ENCODE assay signal across 1 cellular context in the genomic region with DNA sequence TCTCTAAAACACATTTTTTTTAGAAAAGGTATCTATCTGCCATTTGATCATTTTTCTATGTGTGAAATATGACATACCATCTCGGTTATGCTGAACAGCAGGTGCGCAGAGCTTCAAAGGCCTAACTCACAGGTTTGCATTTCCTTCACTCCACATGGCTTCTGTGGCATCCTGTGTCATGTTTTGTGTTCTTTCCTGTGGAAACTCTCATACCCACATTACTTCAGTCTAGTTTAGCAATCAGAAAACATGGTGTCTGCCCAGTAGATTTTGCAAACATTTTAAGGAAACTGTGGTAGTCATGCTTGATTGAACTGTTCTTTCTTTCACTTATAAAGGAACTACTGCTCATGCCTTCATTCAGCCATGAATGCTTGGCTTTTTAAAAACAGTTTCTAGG.
TF ChIP-seq lines count a peak whose summit lies in the region.

No MANE protein-coding gene starts in this region.

TF ChIP-seq in GM12878, 131 proteins besides CTCF, POLR2A, EP300 and RAD21 (continued from another document and continues in another):
- TF ChIP-seq ZBTB40 (IDR thresholded peaks at IDR 0.05; ENCODE audit: borderline replicate concordance) (no peak), PAX8 (IDR thresholded peaks at IDR 0.05) (peak; percentile 93; the same call in 1 of the 2 replicates), NFYA (IDR thresholded peaks at IDR 0.05; ENCODE audit: borderline replicate concordance, low read depth, low read length) (no peak), RCOR1 (conservative IDR thresholded peaks at IDR 0.05; ENCODE audit: low read depth, low read length) (no peak), E2F8 (IDR thresholded peaks at IDR 0.05; ENCODE audit: low read depth, partially characterized antibody) (no peak), TCF3 (IDR thresholded peaks at IDR 0.05; ENCODE audit: borderline replicate concordance, insufficient read depth, low read depth, low read length) (peak; percentile 61; the same call in 1 of the 2 replicates), ZZZ3 (IDR thresholded peaks at IDR 0.05; ENCODE audit: control insufficient read depth, insufficient read length, low read depth) (no peak), SP1 (IDR thresholded peaks at IDR 0.05; ENCODE audit: low read depth, low read length) (no peak), KAT2A (conservative IDR thresholded peaks at IDR 0.05; ENCODE audit: control insufficient read depth, low read depth, low read length) (no peak), KDM1A (IDR thresholded peaks at IDR 0.05; ENCODE audit: borderline replicate concordance) (no peak), EED (IDR thresholded peaks at IDR 0.05; ENCODE audit: low read depth) (peak; percentile 92), SMC3 (IDR thresholded peaks at IDR 0.05; ENCODE audit: borderline replicate concordance, low read length) (peak; percentile 19; the same call in 1 of the 2 replicates), HCFC1 (IDR thresholded peaks at IDR 0.05; ENCODE audit: low read length) (no peak), STAT1 (conservative IDR thresholded peaks at IDR 0.05) (no peak), GATAD2B (conservative IDR thresholded peaks at IDR 0.05; ENCODE audit: low read depth) (peak; percentile 54; the same call in 1 of the 2 replicates), LARP7 (IDR thresholded peaks at IDR 0.05) (no peak), TAF1 (IDR thresholded peaks at IDR 0.05; ENCODE audit: borderline replicate concordance, low read depth, low read length) (no peak), YBX1 (IDR thresholded peaks at IDR 0.05) (no peak), BMI1 (IDR thresholded peaks at IDR 0.05; ENCODE audit: borderline replicate concordance) (peak; percentile 24; the same call in 1 of the 2 replicates), SMAD1 (IDR thresholded peaks at IDR 0.05; ENCODE audit: low read depth, partially characterized antibody) (no peak), HDAC6 (IDR thresholded peaks at IDR 0.05; ENCODE audit: unreplicated experiment) (no peak), ZNF24 (IDR thresholded peaks at IDR 0.05) (peak; percentile 86), NBN (IDR thresholded peaks at IDR 0.05) (no peak), IKZF1 (conservative IDR thresholded peaks at IDR 0.05) (peak; percentile 85), ZNF384 (IDR thresholded peaks at IDR 0.05; ENCODE audit: borderline replicate concordance, low read depth, low read length) (no peak), POLR2AphosphoS5 (IDR thresholded peaks at IDR 0.05; ENCODE audit: low read length) (no peak), USF2 (IDR thresholded peaks at IDR 0.05; ENCODE audit: borderline replicate concordance, low read depth, low read length) (no peak), PBX3 (IDR thresholded peaks at IDR 0.05; ENCODE audit: insufficient replicate concordance, low read depth, low read length) (no peak), TCF7 (IDR thresholded peaks at IDR 0.05; ENCODE audit: borderline replicate concordance) (peak; percentile 61; the same call in 1 of the 2 replicates), IKZF2 (IDR thresholded peaks at IDR 0.05) (peak; percentile 92 to 94), TARDBP (IDR thresholded peaks at IDR 0.05; ENCODE audit: borderline replicate concordance) (no peak), SUPT20H (IDR thresholded peaks at IDR 0.05; ENCODE audit: borderline replicate concordance, control insufficient read depth, low read depth, low read length) (no peak), ZNF274 (IDR thresholded peaks at IDR 0.05; ENCODE audit: insufficient read depth, insufficient read length) (no peak), CBX3 (IDR thresholded peaks at IDR 0.05; ENCODE audit: borderline replicate concordance, low read depth) (no peak), RAD51 (IDR thresholded peaks at IDR 0.05) (no peak), USF1 (IDR thresholded peaks at IDR 0.05; ENCODE audit: borderline replicate concordance, extremely low read length, insufficient read depth, low read depth, low read length) (no peak), SREBF2 (IDR thresholded peaks at IDR 0.05; ENCODE audit: low read length) (no peak), ZNF622 (IDR thresholded peaks at IDR 0.05) (no peak), TBL1XR1 (IDR thresholded peaks at IDR 0.05; ENCODE audit: low read depth, low read length) (no peak), RUNX3 (IDR thresholded peaks at IDR 0.05; ENCODE audit: low read length) (peak; percentile 86), EZH2 (IDR thresholded peaks at IDR 0.05; ENCODE audit: borderline replicate concordance, control insufficient read depth, low read depth, low read length) (no peak)
- TF ChIP-seq, protein P1, sequence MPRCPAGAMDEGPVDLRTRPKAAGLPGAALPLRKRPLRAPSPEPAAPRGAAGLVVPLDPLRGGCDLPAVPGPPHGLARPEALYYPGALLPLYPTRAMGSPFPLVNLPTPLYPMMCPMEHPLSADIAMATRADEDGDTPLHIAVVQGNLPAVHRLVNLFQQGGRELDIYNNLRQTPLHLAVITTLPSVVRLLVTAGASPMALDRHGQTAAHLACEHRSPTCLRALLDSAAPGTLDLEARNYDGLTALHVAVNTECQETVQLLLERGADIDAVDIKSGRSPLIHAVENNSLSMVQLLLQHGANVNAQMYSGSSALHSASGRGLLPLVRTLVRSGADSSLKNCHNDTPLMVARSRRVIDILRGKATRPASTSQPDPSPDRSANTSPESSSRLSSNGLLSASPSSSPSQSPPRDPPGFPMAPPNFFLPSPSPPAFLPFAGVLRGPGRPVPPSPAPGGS (IDR thresholded peaks at IDR 0.05; ENCODE audit: borderline replicate concordance, insufficient read depth, low read depth, low read length, poor library complexity, severe bottlenecking) = peak; percentile 88
- TF ChIP-seq, protein P2, sequence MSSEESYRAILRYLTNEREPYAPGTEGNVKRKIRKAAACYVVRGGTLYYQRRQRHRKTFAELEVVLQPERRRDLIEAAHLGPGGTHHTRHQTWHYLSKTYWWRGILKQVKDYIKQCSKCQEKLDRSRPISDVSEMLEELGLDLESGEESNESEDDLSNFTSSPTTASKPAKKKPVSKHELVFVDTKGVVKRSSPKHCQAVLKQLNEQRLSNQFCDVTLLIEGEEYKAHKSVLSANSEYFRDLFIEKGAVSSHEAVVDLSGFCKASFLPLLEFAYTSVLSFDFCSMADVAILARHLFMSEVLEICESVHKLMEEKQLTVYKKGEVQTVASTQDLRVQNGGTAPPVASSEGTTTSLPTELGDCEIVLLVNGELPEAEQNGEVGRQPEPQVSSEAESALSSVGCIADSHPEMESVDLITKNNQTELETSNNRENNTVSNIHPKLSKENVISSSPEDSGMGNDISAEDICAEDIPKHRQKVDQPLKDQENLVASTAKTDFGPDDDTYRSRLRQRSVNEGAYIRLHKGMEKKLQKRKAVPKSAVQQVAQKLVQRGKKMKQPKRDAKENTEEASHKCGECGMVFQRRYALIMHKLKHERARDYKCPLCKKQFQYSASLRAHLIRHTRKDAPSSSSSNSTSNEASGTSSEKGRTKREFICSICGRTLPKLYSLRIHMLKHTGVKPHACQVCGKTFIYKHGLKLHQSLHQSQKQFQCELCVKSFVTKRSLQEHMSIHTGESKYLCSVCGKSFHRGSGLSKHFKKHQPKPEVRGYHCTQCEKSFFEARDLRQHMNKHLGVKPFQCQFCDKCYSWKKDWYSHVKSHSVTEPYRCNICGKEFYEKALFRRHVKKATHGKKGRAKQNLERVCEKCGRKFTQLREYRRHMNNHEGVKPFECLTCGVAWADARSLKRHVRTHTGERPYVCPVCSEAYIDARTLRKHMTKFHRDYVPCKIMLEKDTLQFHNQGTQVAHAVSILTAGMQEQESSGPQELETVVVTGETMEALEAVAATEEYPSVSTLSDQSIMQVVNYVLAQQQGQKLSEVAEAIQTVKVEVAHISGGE (CRISPR knock-in tag; IDR thresholded peaks at IDR 0.05) = no peak
- TF ChIP-seq, protein P3, sequence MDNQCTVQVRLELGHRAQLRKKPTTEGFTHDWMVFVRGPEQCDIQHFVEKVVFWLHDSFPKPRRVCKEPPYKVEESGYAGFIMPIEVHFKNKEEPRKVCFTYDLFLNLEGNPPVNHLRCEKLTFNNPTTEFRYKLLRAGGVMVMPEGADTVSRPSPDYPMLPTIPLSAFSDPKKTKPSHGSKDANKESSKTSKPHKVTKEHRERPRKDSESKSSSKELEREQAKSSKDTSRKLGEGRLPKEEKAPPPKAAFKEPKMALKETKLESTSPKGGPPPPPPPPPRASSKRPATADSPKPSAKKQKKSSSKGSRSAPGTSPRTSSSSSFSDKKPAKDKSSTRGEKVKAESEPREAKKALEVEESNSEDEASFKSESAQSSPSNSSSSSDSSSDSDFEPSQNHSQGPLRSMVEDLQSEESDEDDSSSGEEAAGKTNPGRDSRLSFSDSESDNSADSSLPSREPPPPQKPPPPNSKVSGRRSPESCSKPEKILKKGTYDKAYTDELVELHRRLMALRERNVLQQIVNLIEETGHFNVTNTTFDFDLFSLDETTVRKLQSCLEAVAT (IDR thresholded peaks at IDR 0.05) = 0 out of 2 replicates have a peak, but pooled peaks have one; percentile 20
- TF ChIP-seq, protein P4, sequence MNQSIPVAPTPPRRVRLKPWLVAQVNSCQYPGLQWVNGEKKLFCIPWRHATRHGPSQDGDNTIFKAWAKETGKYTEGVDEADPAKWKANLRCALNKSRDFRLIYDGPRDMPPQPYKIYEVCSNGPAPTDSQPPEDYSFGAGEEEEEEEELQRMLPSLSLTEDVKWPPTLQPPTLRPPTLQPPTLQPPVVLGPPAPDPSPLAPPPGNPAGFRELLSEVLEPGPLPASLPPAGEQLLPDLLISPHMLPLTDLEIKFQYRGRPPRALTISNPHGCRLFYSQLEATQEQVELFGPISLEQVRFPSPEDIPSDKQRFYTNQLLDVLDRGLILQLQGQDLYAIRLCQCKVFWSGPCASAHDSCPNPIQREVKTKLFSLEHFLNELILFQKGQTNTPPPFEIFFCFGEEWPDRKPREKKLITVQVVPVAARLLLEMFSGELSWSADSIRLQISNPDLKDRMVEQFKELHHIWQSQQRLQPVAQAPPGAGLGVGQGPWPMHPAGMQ (IDR thresholded peaks at IDR 0.05; ENCODE audit: borderline replicate concordance) = no peak
